ENCODE assay signal across 15 cellular contexts in genomic region chr1:198160946-198161614, GRCh38. TPM values are rescaled to one million over a fixed set of nuclear protein-coding genes. Genes with fewer than 3 reads are reported as not detected.
DNase-seq lines count a peak whose midpoint lies in the region; ATAC-seq and TF ChIP-seq lines count a peak whose summit lies in the region.
"Had no signal": no experiment of that assay in that cellular context is flagged by ENCODE, and none has a peak within 500 bp of the region (broad histone marks: within the 10 kb centered on the region; RNA-seq: fewer than 3 reads in every experiment).

No MANE protein-coding gene starts in this region.

- intact Hi-C loops in sciatic nerve (cut with DNase I), result no loop called here

- H3K4me3 Mint-ChIP-seq in activated T-helper 17 cell treated with anti-CD3 and anti-CD28 coated beads, Interleukin-2, amount 50 U/mL, for 72 hours, result peak overlapping the region; percentile 90
- H3K4me3 Mint-ChIP-seq in mesothelial cell of epicardium, result peak overlapping the region; percentile 53

- H3F3A ChIP-seq in SK-N-SH (replicated peaks; ENCODE audit: insufficient read depth), result peaks cover 34% of the 10 kb centered on the region

- ATAC-seq in SK-N-SH treated with all-trans-retinoic acid at 6 μM for 48 hours (no peak), DND-41 (ENCODE audit: insufficient read depth, low read depth) (no peak), sciatic nerve (no peak), GM21381 (IDR thresholded peaks at IDR 0.05; ENCODE audit: unreplicated experiment) (no peak)
- no peak for ATAC-seq in activated T-helper 17 cell treated with anti-CD3 and anti-CD28 coated beads, Interleukin-2, amount 50 U/mL, for 72 hours (replicated peaks)

- H3K4me1 ChIP-seq in SK-N-SH (ENCODE audit: control insufficient read depth in 1 of 2, insufficient read depth in 2 of 2, low read depth in 1 of 2, low read length in 1 of 2) (peaks cover 24 to 29% of the 10 kb centered on the region in 2 experiments; a peak in 3 of 4 replicates), DND-41 (ENCODE audit: insufficient read depth, low read length) (peaks cover 67% of the 10 kb centered on the region)

- H3K9me3 ChIP-seq in SK-N-SH, result no peaks in the 10 kb centered on the region
- no peaks in the 10 kb centered on the region for H3K9me3 ChIP-seq in DND-41 (ENCODE audit: insufficient read depth, low read length, severe bottlenecking)
- H3K9me3 ChIP-seq: spleen had no signal

- peaks cover 2 to 24% of the 10 kb centered on the region in 2 experiments for H3K36me3 ChIP-seq in SK-N-SH (replicated peaks in 1 of 2; ENCODE audit: control insufficient read depth in 1 of 2, insufficient read depth in 2 of 2, low read length in 1 of 2)
- H3K36me3 ChIP-seq in DND-41 (ENCODE audit: insufficient read depth, low read length), result no peaks in the 10 kb centered on the region; the same call in 1 of the 2 replicates
- H3K36me3 ChIP-seq: spleen had no signal

- no peaks in the 10 kb centered on the region for H3K9me2 ChIP-seq in SK-N-SH

- H3K27ac Mint-ChIP-seq in activated T-helper 17 cell treated with anti-CD3 and anti-CD28 coated beads, Interleukin-2, amount 50 U/mL, for 72 hours, result peak overlapping the region; percentile 80
- H3K27ac Mint-ChIP-seq in mesothelial cell of epicardium, result peak overlapping the region; percentile 99

- DNase-seq in SK-N-SH (no peak), DND-41 (no peak), mesothelial cell of epicardium (ENCODE audit: low spot score in 2 of 2, unreplicated experiment in 2 of 2) (no peak), sciatic nerve (ENCODE audit: low spot score) (no peak), NCI-H187 (lab: John Stamatoyannopoulos, UW) (no peak)
- DNase-seq: activated CD8-positive, alpha-beta memory T cell treated with anti-CD3 and anti-CD28 coated beads, Interleukin-2, amount 50 U/mL, for 48 hours; COR-L47; Kasumi-1; NCI-H2171; nucleus accumbens; spleen had no signal

- H3K36me3 Mint-ChIP-seq in activated T-helper 17 cell treated with anti-CD3 and anti-CD28 coated beads, Interleukin-2, amount 50 U/mL, for 72 hours (ENCODE audit: low read depth), result peaks cover 21% of the 10 kb centered on the region
- peaks cover 5% of the 10 kb centered on the region for H3K36me3 Mint-ChIP-seq in mesothelial cell of epicardium

- TF ChIP-seq RAD21 in SK-N-SH (IDR thresholded peaks at IDR 0.05; ENCODE audit: low read length), result no peak

- H3K4me3 ChIP-seq in SK-N-SH (ENCODE audit: low read depth in 2 of 2, low read length in 1 of 2), result peak overlapping the region; percentile 75 to 97; a peak in 1 of 4 replicates
- H3K4me3 ChIP-seq in DND-41 (ENCODE audit: low read depth in 1 of 2, low read length in 2 of 2), result no peak overlapping the region
- H3K4me3 ChIP-seq: spleen had no signal

- TF ChIP-seq CTCF in SK-N-SH (IDR thresholded peaks at IDR 0.05), result no peak
- TF ChIP-seq CTCF in DND-41 (IDR thresholded peaks at IDR 0.05; ENCODE audit: borderline replicate concordance, extremely low read depth, low read length, poor library complexity, severe bottlenecking), result no peak
- no peak for TF ChIP-seq CTCF in mesothelial cell of epicardium (IDR thresholded peaks at IDR 0.05; ENCODE audit: unreplicated experiment)

- no peaks in the 10 kb centered on the region for H3K27me3 Mint-ChIP-seq in activated T-helper 17 cell treated with anti-CD3 and anti-CD28 coated beads, Interleukin-2, amount 50 U/mL, for 72 hours
- no peaks in the 10 kb centered on the region for H3K27me3 Mint-ChIP-seq in mesothelial cell of epicardium (ENCODE audit: low read depth)

- TF ChIP-seq EP300 in SK-N-SH (IDR thresholded peaks at IDR 0.05; ENCODE audit: borderline replicate concordance in 1 of 2, low read depth in 1 of 2, low read length in 1 of 2), result no peak

- peak overlapping the region; percentile 82 for H3K4me2 ChIP-seq in SK-N-SH
- H3K4me2 ChIP-seq in DND-41 (ENCODE audit: insufficient read depth, low read length), result peak overlapping the region; percentile 82; the same call in 1 of the 2 replicates

- CTCF ChIA-PET in SK-N-SH (lab: Yijun Ruan, JAX), result interaction anchor here (1.0 kb wide), 1 partner anchor 266 kb away, joined by 3 read pairs; no protein-coding TSS in a partner anchor

- H4K20me1 ChIP-seq in SK-N-SH (ENCODE audit: insufficient read depth) (peaks cover 64% of the 10 kb centered on the region), DND-41 (ENCODE audit: insufficient read depth, low read length) (peaks cover 15% of the 10 kb centered on the region; the same call in 1 of the 2 replicates)

- H3K4me1 Mint-ChIP-seq in activated T-helper 17 cell treated with anti-CD3 and anti-CD28 coated beads, Interleukin-2, amount 50 U/mL, for 72 hours, result peaks cover 37% of the 10 kb centered on the region
- H3K4me1 Mint-ChIP-seq in mesothelial cell of epicardium, result peaks cover 46% of the 10 kb centered on the region

- H3K9ac ChIP-seq in SK-N-SH (peak overlapping the region; percentile 88; the same call in 1 of the 2 replicates), DND-41 (ENCODE audit: low read depth, low read length) (no peak overlapping the region)

- POLR2A ChIA-PET in SK-N-SH (lab: Yijun Ruan, JAX), result no interaction called here

- H3K9me3 Mint-ChIP-seq in activated T-helper 17 cell treated with anti-CD3 and anti-CD28 coated beads, Interleukin-2, amount 50 U/mL, for 72 hours, result no peaks in the 10 kb centered on the region
- H3K9me3 Mint-ChIP-seq in mesothelial cell of epicardium, result no peaks in the 10 kb centered on the region

- H2AFZ ChIP-seq in SK-N-SH (ENCODE audit: low read depth) (no peak overlapping the region), DND-41 (ENCODE audit: low read depth, low read length) (no peak overlapping the region)

- H3K27me3 ChIP-seq in SK-N-SH (ENCODE audit: insufficient read depth) (no peaks in the 10 kb centered on the region), DND-41 (ENCODE audit: insufficient read depth, low read length, poor library complexity) (no peaks in the 10 kb centered on the region)
- H3K27me3 ChIP-seq: spleen had no signal

- H3K27ac ChIP-seq in SK-N-SH (ENCODE audit: low read depth in 2 of 2, low read length in 1 of 2), result peak overlapping the region; percentile 81 to 97
- 0 out of 2 replicates have a peak overlapping the region, but pooled peaks have one; percentile 13 for H3K27ac ChIP-seq in DND-41 (ENCODE audit: low read length)
- H3K27ac ChIP-seq: 22Rv1 had no signal

- H3K79me2 ChIP-seq in SK-N-SH (ENCODE audit: insufficient read depth) (peaks cover 98% of the 10 kb centered on the region), DND-41 (ENCODE audit: insufficient read depth, low read length) (peaks cover 93% of the 10 kb centered on the region)

- 93% methylated on average over 4 of the region's 4 CpGs for WGBS in SK-N-SH (ENCODE audit: low lambda C conversion rate)

TF ChIP-seq in SK-N-SH, 30 proteins besides CTCF, POLR2A, EP300 and RAD21 (continues in another document):
- no peak for TF ChIP-seq EZH2phosphoT487 (IDR thresholded peaks at IDR 0.05; ENCODE audit: borderline replicate concordance, low read depth)

TF ChIP-seq in SK-N-SH treated with all-trans-retinoic acid at 6 μM for 48 hours, 23 proteins besides CTCF, POLR2A, EP300 and RAD21:
- TF ChIP-seq TOX (CRISPR knock-in tag; IDR thresholded peaks at IDR 0.05; ENCODE audit: borderline replicate concordance), result no peak
- TF ChIP-seq, protein P1, sequence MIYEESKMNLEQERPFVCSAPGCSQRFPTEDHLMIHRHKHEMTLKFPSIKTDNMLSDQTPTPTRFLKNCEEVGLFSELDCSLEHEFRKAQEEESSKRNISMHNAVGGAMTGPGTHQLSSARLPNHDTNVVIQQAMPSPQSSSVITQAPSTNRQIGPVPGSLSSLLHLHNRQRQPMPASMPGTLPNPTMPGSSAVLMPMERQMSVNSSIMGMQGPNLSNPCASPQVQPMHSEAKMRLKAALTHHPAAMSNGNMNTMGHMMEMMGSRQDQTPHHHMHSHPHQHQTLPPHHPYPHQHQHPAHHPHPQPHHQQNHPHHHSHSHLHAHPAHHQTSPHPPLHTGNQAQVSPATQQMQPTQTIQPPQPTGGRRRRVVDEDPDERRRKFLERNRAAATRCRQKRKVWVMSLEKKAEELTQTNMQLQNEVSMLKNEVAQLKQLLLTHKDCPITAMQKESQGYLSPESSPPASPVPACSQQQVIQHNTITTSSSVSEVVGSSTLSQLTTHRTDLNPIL (CRISPR knock-in tag; IDR thresholded peaks at IDR 0.05; ENCODE audit: low read depth), result no peak
- no peak for TF ChIP-seq ISL1 (CRISPR knock-in tag; IDR thresholded peaks at IDR 0.05)
- TF ChIP-seq ZNF8 (CRISPR knock-in tag; IDR thresholded peaks at IDR 0.05), result no peak
- no peak for TF ChIP-seq ESRRG (CRISPR knock-in tag; IDR thresholded peaks at IDR 0.05)
- TF ChIP-seq PPARA (CRISPR knock-in tag; IDR thresholded peaks at IDR 0.05; ENCODE audit: borderline replicate concordance), result no peak
- TF ChIP-seq GLIS3 (CRISPR knock-in tag; IDR thresholded peaks at IDR 0.05), result no peak
- TF ChIP-seq PATZ1 (CRISPR knock-in tag; IDR thresholded peaks at IDR 0.05; ENCODE audit: borderline replicate concordance), result no peak
- TF ChIP-seq CSDC2 (CRISPR knock-in tag; IDR thresholded peaks at IDR 0.05), result no peak
- no peak for TF ChIP-seq ZNF565 (CRISPR knock-in tag; conservative IDR thresholded peaks at IDR 0.05; ENCODE audit: low read depth)
- no peak for TF ChIP-seq BACH2 (CRISPR knock-in tag; IDR thresholded peaks at IDR 0.05; ENCODE audit: borderline replicate concordance)
- no peak for TF ChIP-seq ZNF70 (CRISPR knock-in tag; IDR thresholded peaks at IDR 0.05)
- no peak for TF ChIP-seq ZFP3 (CRISPR knock-in tag; IDR thresholded peaks at IDR 0.05)
- no peak for TF ChIP-seq OSR1 (CRISPR knock-in tag; IDR thresholded peaks at IDR 0.05)
TF ChIP-seq in SK-N-SH treated with all-trans-retinoic acid at 6 μM for 48 hours: peak in this region for 0.

RNA-seq across cellular contexts. Expression of gene NEK7, which starts 4.3 kb away (rescaled TPM):
- polyA plus RNA-seq in SK-N-SH (2012; rRNA removed), result 85.8 and 146 TPM in 2 replicates
- 148 and 159 TPM in 2 replicates for polyA plus RNA-seq in SK-N-SH (2012; cell fraction: cytosol; rRNA removed)
- 72.1 and 172 TPM in 2 replicates for polyA plus RNA-seq in SK-N-SH (2012; cell fraction: nucleus; rRNA removed)
- 10 to 100 TPM; 64.3 to 76.9 TPM for total RNA-seq in activated T-helper 17 cell treated with anti-CD3 and anti-CD28 coated beads, Interleukin-2, amount 50 U/mL, for 72 hours
- total RNA-seq in mesothelial cell of epicardium, result 58.3 to 63.2 TPM (median 61.6 TPM) in 3 replicates
- total RNA-seq in sciatic nerve, result 119 TPM

Comparison
In these comparisons a context has a peak if more than half of its experiments do, and no peak if none do; other contexts are left out.
1. H3K4me3 ChIP-seq: peak in SK-N-SH (2 of 2); none in DND-41 (0 of 2).